In genomic region chr2:217156801-217157200, GRCh38 we compare ENCODE assay signal across 11 cellular contexts.
"Had no signal": no experiment of that assay in that cellular context is flagged by ENCODE, and none has a peak within 500 bp of the region (broad histone marks: within the 10 kb centered on the region; RNA-seq: fewer than 3 reads in every experiment).

No MANE protein-coding gene starts in this region.

- DNase-seq: GM23248, GOT3, H7, H9, HCEC 1CT, HFFc6 had no signal

- H3K9ac ChIP-seq: GM23248 had no signal

- H3K4me1 ChIP-seq: HAP-1 had no signal

- H3K9me3 ChIP-seq: HAP-1 had no signal

- H3K4me2 ChIP-seq: GM23338 had no signal

- H3K36me3 ChIP-seq: HAP-1 had no signal

- ATAC-seq: GM23338, HCT116 had no signal

- H3K4me3 ChIP-seq: GM23248, GM23338, HAP-1 had no signal

- H3K27ac ChIP-seq: GM23248 had no signal

- H2AFZ ChIP-seq: GM23248, GM23338 had no signal

- FAIRE-seq: H1, H54 had no signal
